ENCODE assay signal across 19 cellular contexts in genomic region chr1:91057784-91058183, GRCh38. TPM values are rescaled to one million over a fixed set of nuclear protein-coding genes. Genes with fewer than 3 reads are reported as not detected.
A peak's percentile ranks its signal among the peaks of the same experiment; 100 is the strongest.
DNase-seq lines count a peak whose midpoint lies in the region; ATAC-seq and TF ChIP-seq lines count a peak whose summit lies in the region.
"Had no signal": no experiment of that assay in that cellular context is flagged by ENCODE, and none has a peak within 500 bp of the region (broad histone marks: within the 10 kb centered on the region; RNA-seq: fewer than 3 reads in every experiment).

No MANE protein-coding gene starts in this region.

- H3K9me2 ChIP-seq in OCI-LY1 (ENCODE audit: low read depth, low read length): no peaks in the 10 kb centered on the region
- no peaks in the 10 kb centered on the region for H3K9me2 ChIP-seq in GM23248 (ENCODE audit: insufficient read depth)

- 0 to 3% methylated on average over 2 of the region's 2 CpGs for WGBS in GM23248 (ENCODE audit: low coverage in 1 of 2, low lambda C conversion rate in 2 of 2, missing lambda C conversion rate in 2 of 2), 2 experiments

- DNase-seq in SIG-M5 treated with dmso at 0.1 percent for 504 hours (lab: John Stamatoyannopoulos, UW; ENCODE audit: unreplicated experiment) (peak; percentile 19), SIG-M5 (lab: John Stamatoyannopoulos, UW) (no peak), GM23248 (no peak), hepatic stellate cell (ENCODE audit: low spot score) (no peak)
- no peak for DNase-seq in stimulated activated naive B cell treated with anti-CD40 and anti-IgM and Interleukin-4, amounts not matched to agents 10 μg/mL and 1 μg/mL and 100 μg/mL, for 72 hours
- DNase-seq: activated CD8-positive, alpha-beta memory T cell treated with anti-CD3 and anti-CD28 coated beads for 24 hours; anterior cingulate cortex; Caco-2; left lung; NCI-H1092 treated with DMSO at 0.1 percent for 48 hours; NCI-H446; substantia nigra; T-helper 9 cell had no signal

- H3K4me2 ChIP-seq in OCI-LY1 (ENCODE audit: low read length) (peak overlapping the region; percentile 29; the same call in 1 of the 2 replicates), GM23248 (ENCODE audit: unreplicated experiment) (no peak overlapping the region)
- H3K4me2 ChIP-seq: hepatocyte had no signal

- H3K9me3 Mint-ChIP-seq in stimulated activated naive B cell treated with anti-CD40 and anti-IgM and Interleukin-4, amounts not matched to agents 10 μg/mL and 1 μg/mL and 100 μg/mL, for 72 hours: peaks cover 0 to 8% of the 10 kb centered on the region in 2 donors

- H3K4me1 Mint-ChIP-seq in stimulated activated naive B cell treated with anti-CD40 and anti-IgM and Interleukin-4, amounts not matched to agents 10 μg/mL and 1 μg/mL and 100 μg/mL, for 72 hours: peaks cover 15% of the 10 kb centered on the region in 2 donors

- peak; percentile 62 for ATAC-seq in HG02852 (IDR thresholded peaks at IDR 0.05; ENCODE audit: unreplicated experiment)
- ATAC-seq in stimulated activated naive B cell treated with anti-CD40 and anti-IgM and Interleukin-4, amounts not matched to agents 10 μg/mL and 1 μg/mL and 100 μg/mL, for 72 hours (replicated peaks): peak; percentile 66 to 75
- no peak for ATAC-seq in HG03039 (IDR thresholded peaks at IDR 0.05; ENCODE audit: unreplicated experiment)
- ATAC-seq: left lung had no signal

- H3F3A ChIP-seq in OCI-LY1 (ENCODE audit: insufficient read depth, low read length): no peaks in the 10 kb centered on the region
- H3F3A ChIP-seq in GM23248 (ENCODE audit: insufficient read depth): no peaks in the 10 kb centered on the region

- no peak overlapping the region for H3K4me3 Mint-ChIP-seq in stimulated activated naive B cell treated with anti-CD40 and anti-IgM and Interleukin-4, amounts not matched to agents 10 μg/mL and 1 μg/mL and 100 μg/mL, for 72 hours

- H3K27ac ChIP-seq in OCI-LY1 (ENCODE audit: low read depth, low read length, poor library complexity, severe bottlenecking) (peak overlapping the region; percentile 77), GM23248 (no peak overlapping the region)
- H3K27ac ChIP-seq: coronary artery, hepatocyte, left lung had no signal

- H3K4me3 ChIP-seq in OCI-LY1 (ENCODE audit: low read depth, low read length, poor library complexity, severe bottlenecking): no peak overlapping the region
- no peak overlapping the region for H3K4me3 ChIP-seq in GM23248
- H3K4me3 ChIP-seq: coronary artery, hepatocyte, left lung had no signal

- H3K27me3 Mint-ChIP-seq in stimulated activated naive B cell treated with anti-CD40 and anti-IgM and Interleukin-4, amounts not matched to agents 10 μg/mL and 1 μg/mL and 100 μg/mL, for 72 hours: no peaks in the 10 kb centered on the region
- H3K27me3 Mint-ChIP-seq: progenitor cell of endocrine pancreas had no signal

- in situ Hi-C loops in GM23248 (cut with MboI): no loop called here

- peaks cover 5 to 7% of the 10 kb centered on the region in 2 donors for H3K36me3 Mint-ChIP-seq in stimulated activated naive B cell treated with anti-CD40 and anti-IgM and Interleukin-4, amounts not matched to agents 10 μg/mL and 1 μg/mL and 100 μg/mL, for 72 hours

- no peak for TF ChIP-seq CTCF in OCI-LY1 (IDR thresholded peaks at IDR 0.05; ENCODE audit: low read length)

- H3K4me1 ChIP-seq in OCI-LY1 (ENCODE audit: insufficient read depth, low read length, severe bottlenecking) (peaks cover 46% of the 10 kb centered on the region), GM23248 (ENCODE audit: insufficient read depth) (no peaks in the 10 kb centered on the region)
- H3K4me1 ChIP-seq: Caco-2, left lung had no signal

- H4K20me1 ChIP-seq in OCI-LY1 (ENCODE audit: insufficient read depth, low read length): no peaks in the 10 kb centered on the region
- H4K20me1 ChIP-seq in GM23248 (ENCODE audit: insufficient read depth): no peaks in the 10 kb centered on the region

- H3K9ac ChIP-seq in OCI-LY1 (ENCODE audit: low read length) (no peak overlapping the region), GM23248 (no peak overlapping the region)

- H3K9me3 ChIP-seq in OCI-LY1 (ENCODE audit: low read length) (no peaks in the 10 kb centered on the region), GM23248 (ENCODE audit: low read depth) (no peaks in the 10 kb centered on the region)
- H3K9me3 ChIP-seq: Caco-2, left lung had no signal

- H3K79me2 ChIP-seq in OCI-LY1 (ENCODE audit: insufficient read depth, low read length) (no peaks in the 10 kb centered on the region), GM23248 (ENCODE audit: insufficient read depth) (no peaks in the 10 kb centered on the region)
- H3K79me2 ChIP-seq: hepatocyte had no signal

- no peak overlapping the region for H2AFZ ChIP-seq in OCI-LY1 (ENCODE audit: low read length)
- no peak overlapping the region for H2AFZ ChIP-seq in GM23248
- H2AFZ ChIP-seq: hepatocyte had no signal

- H3K27ac Mint-ChIP-seq in stimulated activated naive B cell treated with anti-CD40 and anti-IgM and Interleukin-4, amounts not matched to agents 10 μg/mL and 1 μg/mL and 100 μg/mL, for 72 hours: no peak overlapping the region
- H3K27ac Mint-ChIP-seq: progenitor cell of endocrine pancreas had no signal

- H3K36me3 ChIP-seq in OCI-LY1 (ENCODE audit: insufficient read depth, low read length): no peaks in the 10 kb centered on the region
- no peaks in the 10 kb centered on the region for H3K36me3 ChIP-seq in GM23248 (ENCODE audit: low read depth)
- H3K36me3 ChIP-seq: left lung had no signal

- H3K27me3 ChIP-seq in OCI-LY1 (ENCODE audit: insufficient read depth, low read length) (no peaks in the 10 kb centered on the region), GM23248 (replicated peaks; ENCODE audit: insufficient read depth) (no peaks in the 10 kb centered on the region)
- H3K27me3 ChIP-seq: hepatocyte, left lung had no signal

RNA-seq across cellular contexts. Expression of gene ZNF644, which starts 35.9 kb away (rescaled TPM):
- 35.9 and 36.9 TPM in 2 replicates for total RNA-seq in GM23248 (2014; rRNA removed; shearing (Covaris generic))
- 34.1 and 34.5 TPM in 2 replicates for polyA plus RNA-seq in GM23248 (2016; fragmentation: Nextera tagmentation; extraction: Ambion mirVana)
